Comparison of ENCODE assay signal across 28 cellular contexts in the genomic region with DNA sequence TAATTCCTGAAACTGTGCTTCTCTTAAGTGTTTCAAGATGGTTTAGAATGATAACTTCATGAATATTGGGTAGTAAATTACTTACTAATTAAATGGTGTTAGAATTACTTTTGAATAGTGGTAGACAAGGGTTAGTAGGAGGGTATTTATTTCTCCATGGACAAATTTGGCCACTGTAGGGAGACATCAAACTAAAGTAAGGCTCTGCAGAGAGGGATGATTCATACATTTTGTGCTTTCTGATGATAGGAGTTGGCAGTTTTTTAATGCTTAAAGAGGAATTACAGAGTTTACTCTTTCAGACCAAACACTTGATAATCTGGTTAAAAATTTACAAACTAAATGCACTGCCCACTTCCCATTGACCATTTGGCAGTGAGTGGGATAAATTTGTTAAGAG.
DNase-seq lines count a peak whose midpoint lies in the region; ATAC-seq, FAIRE-seq and TF ChIP-seq lines count a peak whose summit lies in the region.
"Had no signal": no experiment of that assay in that cellular context is flagged by ENCODE, and none has a peak within 500 bp of the region (broad histone marks: within the 10 kb centered on the region; RNA-seq: fewer than 3 reads in every experiment).

No MANE protein-coding gene starts in this region.

- no peaks in the 10 kb centered on the region for H3K9me3 Mint-ChIP-seq in astrocyte (ENCODE audit: unreplicated experiment)

- H3K79me2 ChIP-seq in ACC112 (ENCODE audit: control insufficient read depth, insufficient read depth, low read length, unreplicated experiment) (no peaks in the 10 kb centered on the region), astrocyte (ENCODE audit: insufficient read depth, low read length) (no peaks in the 10 kb centered on the region)

- no peaks in the 10 kb centered on the region for H4K20me1 ChIP-seq in astrocyte (ENCODE audit: insufficient read depth, low read length)

- H3K36me3 ChIP-seq in ACC112 (ENCODE audit: insufficient read depth, low read length) (no peaks in the 10 kb centered on the region), astrocyte (ENCODE audit: insufficient read depth, low read length) (no peaks in the 10 kb centered on the region), ascending aorta (no peaks in the 10 kb centered on the region)
- H3K36me3 ChIP-seq: adrenal gland, esophagus muscularis mucosa, MG63, ovary had no signal

- H3K4me1 ChIP-seq in ACC112 (ENCODE audit: control insufficient read depth, insufficient read depth, low read length, unreplicated experiment): peaks cover 4% of the 10 kb centered on the region
- H3K4me1 ChIP-seq in astrocyte (ENCODE audit: insufficient read depth, low read length): no peaks in the 10 kb centered on the region
- no peaks in the 10 kb centered on the region for H3K4me1 ChIP-seq in ascending aorta
- H3K4me1 ChIP-seq: A549, adrenal gland, esophagus muscularis mucosa had no signal

- H3K27me3 ChIP-seq in ACC112 (ENCODE audit: insufficient read depth, low read length) (no peaks in the 10 kb centered on the region), astrocyte (ENCODE audit: insufficient read depth, low read length) (no peaks in the 10 kb centered on the region), ascending aorta (no peaks in the 10 kb centered on the region)
- H3K27me3 ChIP-seq: adrenal gland, esophagus muscularis mucosa, MG63, ovary had no signal

- H3K27me3 Mint-ChIP-seq in astrocyte (ENCODE audit: low read depth, unreplicated experiment): no peaks in the 10 kb centered on the region
- H3K27me3 Mint-ChIP-seq: CD4-positive, CD25-positive, alpha-beta regulatory T cell; naive B cell had no signal

- DNase-seq in GM04503 (ENCODE audit: low read depth) (peak; percentile 15), astrocyte (ENCODE audit: low read depth) (peak; percentile 28), hepatic stellate cell (ENCODE audit: low spot score) (peak; percentile 10), A172 (ENCODE audit: low spot score) (no peak), ascending aorta (ENCODE audit: low spot score in 2 of 2) (no peak)
- DNase-seq: activated CD4-positive, alpha-beta T cell treated with anti-CD3 and anti-CD28 coated beads, Interleukin-2, amount 50 U/mL, for 1 hour; activated gamma-delta T cell; adrenal gland; CD4-positive, CD25-positive, alpha-beta regulatory T cell; DND-41; effector memory CD4-positive, alpha-beta T cell; MG63; naive B cell; NCI-H146; NCI-H2171; NCI-H69; ovary; SIG-M5; stimulated activated CD4-positive, alpha-beta T cell treated with anti-CD3 and anti-CD28 coated beads, Interleukin-2, amount 100 ng/mL, for 24 hours; stimulated activated naive CD8-positive, alpha-beta T cell treated with anti-CD3 and anti-CD28 coated beads, Interleukin-15, Interleukin-2, amounts not matched to agents 100 U/mL and 50 U/mL, for 24 hours had no signal

- TF ChIP-seq CTCF in astrocyte (IDR thresholded peaks at IDR 0.05; ENCODE audit: insufficient read depth, low read depth, low read length) (no peak), ascending aorta (IDR thresholded peaks at IDR 0.05) (no peak)

- FAIRE-seq in astrocyte (lab: Jason Lieb, UNC): peak; percentile 62
- FAIRE-seq: A549, H1, islet of Langerhans had no signal

- H3K36me3 Mint-ChIP-seq in astrocyte (ENCODE audit: low read depth, unreplicated experiment): no peaks in the 10 kb centered on the region
- H3K36me3 Mint-ChIP-seq: CD4-positive, CD25-positive, alpha-beta regulatory T cell; naive B cell had no signal

- peaks cover 3% of the 10 kb centered on the region for H3K4me1 Mint-ChIP-seq in astrocyte (ENCODE audit: low read depth, unreplicated experiment)
- H3K4me1 Mint-ChIP-seq: CD4-positive, CD25-positive, alpha-beta regulatory T cell; naive B cell had no signal

- H3K27ac ChIP-seq in ACC112 (ENCODE audit: low read depth, low read length) (no peak overlapping the region), astrocyte (ENCODE audit: low read depth, low read length) (no peak overlapping the region), ascending aorta (no peak overlapping the region)
- H3K27ac ChIP-seq: A549, adrenal gland, esophagus muscularis mucosa, ovary had no signal

- peak overlapping the region; percentile 43 for H2AFZ ChIP-seq in ACC112 (ENCODE audit: low read length, unreplicated experiment)
- H2AFZ ChIP-seq in astrocyte (ENCODE audit: low read depth, low read length): no peak overlapping the region

- H3K9ac ChIP-seq in astrocyte (ENCODE audit: low read length): no peak overlapping the region

- H3K4me2 ChIP-seq in astrocyte (ENCODE audit: low read length): no peak overlapping the region
- H3K4me2 ChIP-seq: A549 had no signal

- H3K27ac Mint-ChIP-seq in astrocyte (ENCODE audit: unreplicated experiment): no peak overlapping the region
- H3K27ac Mint-ChIP-seq: CD4-positive, CD25-positive, alpha-beta regulatory T cell; naive B cell; T-helper 1 cell treated with Interleukin-12 subunit alpha and Interleukin-12 subunit beta and Interleukin-4 antibody, amounts not matched to agents 30 μg/mL and 1 μg/mL, for 36 hours had no signal

- no peak overlapping the region for H3K4me3 ChIP-seq in ACC112 (ENCODE audit: low read depth, low read length)
- no peak overlapping the region for H3K4me3 ChIP-seq in astrocyte (ENCODE audit: insufficient read depth, low read depth, low read length)
- H3K4me3 ChIP-seq in ascending aorta: no peak overlapping the region
- H3K4me3 ChIP-seq: A549, adrenal gland, esophagus muscularis mucosa, MG63, ovary had no signal

- ATAC-seq in HG03175 (IDR thresholded peaks at IDR 0.05; ENCODE audit: unreplicated experiment) (no peak), GM21360 (IDR thresholded peaks at IDR 0.05; ENCODE audit: unreplicated experiment) (no peak)
- ATAC-seq: A549; stimulated activated naive CD8-positive, alpha-beta T cell treated with anti-CD3 and anti-CD28 coated beads, Interleukin-15, Interleukin-2, amounts not matched to agents 100 U/mL and 50 U/mL, for 24 hours had no signal

- H3K9me3 ChIP-seq in astrocyte (ENCODE audit: insufficient read depth, low read depth, low read length) (no peaks in the 10 kb centered on the region), ascending aorta (no peaks in the 10 kb centered on the region)
- H3K9me3 ChIP-seq: A549, adrenal gland, esophagus muscularis mucosa, ovary had no signal

- intact Hi-C loops in ascending aorta (cut with DNase I): no loop called here

- no peak overlapping the region for H3K4me3 Mint-ChIP-seq in astrocyte (ENCODE audit: unreplicated experiment)
- H3K4me3 Mint-ChIP-seq: CD4-positive, CD25-positive, alpha-beta regulatory T cell; naive B cell; T-helper 1 cell treated with Interleukin-12 subunit alpha and Interleukin-12 subunit beta and Interleukin-4 antibody, amounts not matched to agents 30 μg/mL and 1 μg/mL, for 36 hours had no signal

Comparison
In these comparisons a context has a peak if more than half of its experiments do, and no peak if none do; other contexts are left out.
1. DNase-seq: peak in GM04503 (single experiment), astrocyte (single experiment) and hepatic stellate cell (single experiment); none in A172 (single experiment) and ascending aorta (0 of 2).